In the genomic region with DNA sequence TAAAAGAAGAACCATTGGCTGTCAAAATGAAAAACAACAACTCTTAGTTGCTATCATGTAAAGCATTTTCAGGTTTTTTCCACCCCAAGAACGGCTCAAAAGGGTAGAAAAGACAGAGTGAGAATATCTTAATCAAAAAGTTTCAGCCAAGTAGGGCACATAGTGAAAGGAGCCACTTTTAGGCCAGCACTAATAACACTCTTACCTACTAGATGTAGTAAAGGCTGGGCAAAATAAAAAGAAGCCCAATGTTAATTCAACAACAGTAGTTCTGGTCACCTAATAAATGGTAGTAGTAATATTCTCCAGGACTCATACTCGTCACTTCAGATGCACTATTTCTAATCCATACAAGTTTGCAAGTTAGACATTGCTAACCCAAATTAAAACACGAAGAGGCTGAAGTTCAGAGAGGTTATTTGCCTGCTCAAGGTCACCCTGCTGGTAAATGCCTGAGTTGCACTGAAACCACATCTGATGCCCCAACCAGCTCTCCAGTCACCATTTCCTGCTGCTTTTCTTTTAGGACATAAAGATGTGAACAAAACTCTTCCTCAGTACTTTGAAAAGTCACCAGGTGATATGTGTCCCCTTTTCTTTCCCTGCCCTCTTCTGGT, we compare ENCODE assay signal across 1 cellular context.
TF ChIP-seq lines count a peak whose summit lies in the region.

No MANE protein-coding gene starts in this region.

TF ChIP-seq in H1, 55 proteins besides CTCF, POLR2A, EP300 and RAD21:
- TF ChIP-seq TEAD4 (IDR thresholded peaks at IDR 0.05; ENCODE audit: low read depth, low read length), result 0 out of 2 replicates have a peak, but pooled peaks have one; percentile 8
- TF ChIP-seq HDAC2 (IDR thresholded peaks at IDR 0.05; ENCODE audit: borderline replicate concordance in 1 of 2, low read depth in 2 of 2, low read length in 2 of 2), result no peak
- no peak for TF ChIP-seq JUN (IDR thresholded peaks at IDR 0.05; ENCODE audit: low read depth, low read length)
- no peak for TF ChIP-seq CHD1 (IDR thresholded peaks at IDR 0.05; ENCODE audit: low read depth, low read length)
- TF ChIP-seq RXRA (IDR thresholded peaks at IDR 0.05; ENCODE audit: insufficient read depth, low read depth, low read length), result no peak
- TF ChIP-seq, protein P1, sequence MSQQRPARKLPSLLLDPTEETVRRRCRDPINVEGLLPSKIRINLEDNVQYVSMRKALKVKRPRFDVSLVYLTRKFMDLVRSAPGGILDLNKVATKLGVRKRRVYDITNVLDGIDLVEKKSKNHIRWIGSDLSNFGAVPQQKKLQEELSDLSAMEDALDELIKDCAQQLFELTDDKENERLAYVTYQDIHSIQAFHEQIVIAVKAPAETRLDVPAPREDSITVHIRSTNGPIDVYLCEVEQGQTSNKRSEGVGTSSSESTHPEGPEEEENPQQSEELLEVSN (IDR thresholded peaks at IDR 0.05), result no peak
- no peak for TF ChIP-seq BCL11A (IDR thresholded peaks at IDR 0.05; ENCODE audit: low read depth in 2 of 2, low read length in 2 of 2)
- TF ChIP-seq PHF8 (conservative IDR thresholded peaks at IDR 0.05; ENCODE audit: low read depth, low read length), result no peak
- no peak for TF ChIP-seq SUZ12 (IDR thresholded peaks at IDR 0.05; ENCODE audit: low read length)
- peak; percentile 42 for TF ChIP-seq ASH2L (IDR thresholded peaks at IDR 0.05; ENCODE audit: low read length)
- TF ChIP-seq TAF1 (IDR thresholded peaks at IDR 0.05; ENCODE audit: low read depth, low read length), result no peak
- no peak for TF ChIP-seq TBP (IDR thresholded peaks at IDR 0.05; ENCODE audit: low read depth, low read length)
- TF ChIP-seq KDM1A (IDR thresholded peaks at IDR 0.05; ENCODE audit: borderline replicate concordance, low read length), result no peak
- TF ChIP-seq, protein P2, sequence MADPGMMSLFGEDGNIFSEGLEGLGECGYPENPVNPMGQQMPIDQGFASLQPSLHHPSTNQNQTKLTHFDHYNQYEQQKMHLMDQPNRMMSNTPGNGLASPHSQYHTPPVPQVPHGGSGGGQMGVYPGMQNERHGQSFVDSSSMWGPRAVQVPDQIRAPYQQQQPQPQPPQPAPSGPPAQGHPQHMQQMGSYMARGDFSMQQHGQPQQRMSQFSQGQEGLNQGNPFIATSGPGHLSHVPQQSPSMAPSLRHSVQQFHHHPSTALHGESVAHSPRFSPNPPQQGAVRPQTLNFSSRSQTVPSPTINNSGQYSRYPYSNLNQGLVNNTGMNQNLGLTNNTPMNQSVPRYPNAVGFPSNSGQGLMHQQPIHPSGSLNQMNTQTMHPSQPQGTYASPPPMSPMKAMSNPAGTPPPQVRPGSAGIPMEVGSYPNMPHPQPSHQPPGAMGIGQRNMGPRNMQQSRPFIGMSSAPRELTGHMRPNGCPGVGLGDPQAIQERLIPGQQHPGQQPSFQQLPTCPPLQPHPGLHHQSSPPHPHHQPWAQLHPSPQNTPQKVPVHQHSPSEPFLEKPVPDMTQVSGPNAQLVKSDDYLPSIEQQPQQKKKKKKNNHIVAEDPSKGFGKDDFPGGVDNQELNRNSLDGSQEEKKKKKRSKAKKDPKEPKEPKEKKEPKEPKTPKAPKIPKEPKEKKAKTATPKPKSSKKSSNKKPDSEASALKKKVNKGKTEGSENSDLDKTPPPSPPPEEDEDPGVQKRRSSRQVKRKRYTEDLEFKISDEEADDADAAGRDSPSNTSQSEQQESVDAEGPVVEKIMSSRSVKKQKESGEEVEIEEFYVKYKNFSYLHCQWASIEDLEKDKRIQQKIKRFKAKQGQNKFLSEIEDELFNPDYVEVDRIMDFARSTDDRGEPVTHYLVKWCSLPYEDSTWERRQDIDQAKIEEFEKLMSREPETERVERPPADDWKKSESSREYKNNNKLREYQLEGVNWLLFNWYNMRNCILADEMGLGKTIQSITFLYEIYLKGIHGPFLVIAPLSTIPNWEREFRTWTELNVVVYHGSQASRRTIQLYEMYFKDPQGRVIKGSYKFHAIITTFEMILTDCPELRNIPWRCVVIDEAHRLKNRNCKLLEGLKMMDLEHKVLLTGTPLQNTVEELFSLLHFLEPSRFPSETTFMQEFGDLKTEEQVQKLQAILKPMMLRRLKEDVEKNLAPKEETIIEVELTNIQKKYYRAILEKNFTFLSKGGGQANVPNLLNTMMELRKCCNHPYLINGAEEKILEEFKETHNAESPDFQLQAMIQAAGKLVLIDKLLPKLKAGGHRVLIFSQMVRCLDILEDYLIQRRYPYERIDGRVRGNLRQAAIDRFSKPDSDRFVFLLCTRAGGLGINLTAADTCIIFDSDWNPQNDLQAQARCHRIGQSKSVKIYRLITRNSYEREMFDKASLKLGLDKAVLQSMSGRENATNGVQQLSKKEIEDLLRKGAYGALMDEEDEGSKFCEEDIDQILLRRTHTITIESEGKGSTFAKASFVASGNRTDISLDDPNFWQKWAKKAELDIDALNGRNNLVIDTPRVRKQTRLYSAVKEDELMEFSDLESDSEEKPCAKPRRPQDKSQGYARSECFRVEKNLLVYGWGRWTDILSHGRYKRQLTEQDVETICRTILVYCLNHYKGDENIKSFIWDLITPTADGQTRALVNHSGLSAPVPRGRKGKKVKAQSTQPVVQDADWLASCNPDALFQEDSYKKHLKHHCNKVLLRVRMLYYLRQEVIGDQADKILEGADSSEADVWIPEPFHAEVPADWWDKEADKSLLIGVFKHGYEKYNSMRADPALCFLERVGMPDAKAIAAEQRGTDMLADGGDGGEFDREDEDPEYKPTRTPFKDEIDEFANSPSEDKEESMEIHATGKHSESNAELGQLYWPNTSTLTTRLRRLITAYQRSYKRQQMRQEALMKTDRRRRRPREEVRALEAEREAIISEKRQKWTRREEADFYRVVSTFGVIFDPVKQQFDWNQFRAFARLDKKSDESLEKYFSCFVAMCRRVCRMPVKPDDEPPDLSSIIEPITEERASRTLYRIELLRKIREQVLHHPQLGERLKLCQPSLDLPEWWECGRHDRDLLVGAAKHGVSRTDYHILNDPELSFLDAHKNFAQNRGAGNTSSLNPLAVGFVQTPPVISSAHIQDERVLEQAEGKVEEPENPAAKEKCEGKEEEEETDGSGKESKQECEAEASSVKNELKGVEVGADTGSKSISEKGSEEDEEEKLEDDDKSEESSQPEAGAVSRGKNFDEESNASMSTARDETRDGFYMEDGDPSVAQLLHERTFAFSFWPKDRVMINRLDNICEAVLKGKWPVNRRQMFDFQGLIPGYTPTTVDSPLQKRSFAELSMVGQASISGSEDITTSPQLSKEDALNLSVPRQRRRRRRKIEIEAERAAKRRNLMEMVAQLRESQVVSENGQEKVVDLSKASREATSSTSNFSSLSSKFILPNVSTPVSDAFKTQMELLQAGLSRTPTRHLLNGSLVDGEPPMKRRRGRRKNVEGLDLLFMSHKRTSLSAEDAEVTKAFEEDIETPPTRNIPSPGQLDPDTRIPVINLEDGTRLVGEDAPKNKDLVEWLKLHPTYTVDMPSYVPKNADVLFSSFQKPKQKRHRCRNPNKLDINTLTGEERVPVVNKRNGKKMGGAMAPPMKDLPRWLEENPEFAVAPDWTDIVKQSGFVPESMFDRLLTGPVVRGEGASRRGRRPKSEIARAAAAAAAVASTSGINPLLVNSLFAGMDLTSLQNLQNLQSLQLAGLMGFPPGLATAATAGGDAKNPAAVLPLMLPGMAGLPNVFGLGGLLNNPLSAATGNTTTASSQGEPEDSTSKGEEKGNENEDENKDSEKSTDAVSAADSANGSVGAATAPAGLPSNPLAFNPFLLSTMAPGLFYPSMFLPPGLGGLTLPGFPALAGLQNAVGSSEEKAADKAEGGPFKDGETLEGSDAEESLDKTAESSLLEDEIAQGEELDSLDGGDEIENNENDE (IDR thresholded peaks at IDR 0.05; ENCODE audit: insufficient replicate concordance, low read length), result no peak
TF ChIP-seq in H1: peak in this region for 2.
